ENCODE assay signal across 25 cellular contexts in the genomic region with DNA sequence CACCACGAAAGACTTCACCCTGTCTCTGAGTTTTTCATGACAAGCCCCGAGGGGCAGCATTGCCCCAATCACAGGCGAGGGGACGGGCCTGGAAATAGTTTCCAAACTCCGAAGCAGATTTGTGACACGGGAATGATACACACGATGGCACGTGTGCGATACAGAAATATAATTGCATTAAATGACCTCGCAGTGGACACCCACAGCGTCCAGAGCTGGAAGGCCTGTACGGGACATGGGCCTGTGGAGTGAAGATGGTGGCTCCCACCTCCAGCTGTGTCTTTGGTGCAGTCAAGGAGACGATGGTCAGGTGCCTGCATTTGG. TPM values are rescaled to one million over a fixed set of nuclear protein-coding genes. Genes with fewer than 3 reads are reported as not detected.
A peak's percentile ranks its signal among the peaks of the same experiment; 100 is the strongest.
DNase-seq lines count a peak whose midpoint lies in the region; ATAC-seq and TF ChIP-seq lines count a peak whose summit lies in the region.
"Had no signal": no experiment of that assay in that cellular context is flagged by ENCODE, and none has a peak within 500 bp of the region (broad histone marks: within the 10 kb centered on the region; RNA-seq: fewer than 3 reads in every experiment).

No MANE protein-coding gene starts in this region.

- H3K36me3 ChIP-seq in right atrium auricular region (no peaks in the 10 kb centered on the region), vagina (no peaks in the 10 kb centered on the region)

- POLR2A ChIA-PET in WTC11 (lab: Charles Lee): no interaction called here

- no peak for TF ChIP-seq POLR2A in vagina (IDR thresholded peaks at IDR 0.05)

- DNase-seq in Right ventricle myocardium inferior (ENCODE audit: missing footprints) (peak; percentile 42), right atrium auricular region (ENCODE audit: low spot score) (no peak), WTC11 (ENCODE audit: low spot score) (no peak), vagina (ENCODE audit: extremely low spot score in 2 of 2) (no peak), NCI-H2171 (lab: John Stamatoyannopoulos, UW) (no peak), cortex of kidney (lab: John Stamatoyannopoulos, UW) (no peak)
- no peak for DNase-seq in activated CD4-positive, CD25-positive, alpha-beta regulatory T cell (lab: John Stamatoyannopoulos, UW)
- DNase-seq: 8988T; Caco-2; CD4-positive, alpha-beta T cell; EL; GOT3; Karpas-422; NCI-H1417 treated with DMSO at 0.1 percent for 48 hours; NCI-H187 treated with DMSO at 0.1 percent for 48 hours; NCI-H226; NCI-H524 treated with DMSO at 0.1 percent for 48 hours; SJCRH30 had no signal

- H3K27me3 Mint-ChIP-seq in WTC11 (ENCODE audit: low read depth): no peaks in the 10 kb centered on the region
- no peaks in the 10 kb centered on the region for H3K27me3 Mint-ChIP-seq in nephron (ENCODE audit: low read depth)
- H3K27me3 Mint-ChIP-seq: B cell; CD4-positive, alpha-beta T cell had no signal

- TF ChIP-seq CTCF in right atrium auricular region (IDR thresholded peaks at IDR 0.05) (no peak), WTC11 (IDR thresholded peaks at IDR 0.05) (no peak), nephron (IDR thresholded peaks at IDR 0.05; ENCODE audit: unreplicated experiment in 3 of 3) (no peak), vagina (IDR thresholded peaks at IDR 0.05) (no peak)

- no peaks in the 10 kb centered on the region for H3K9me3 Mint-ChIP-seq in WTC11
- no peaks in the 10 kb centered on the region for H3K9me3 Mint-ChIP-seq in nephron
- H3K9me3 Mint-ChIP-seq: CD4-positive, alpha-beta T cell; IgD-negative memory B cell had no signal

- H3K4me3 ChIP-seq in right atrium auricular region (no peak overlapping the region), vagina (no peak overlapping the region)
- H3K4me3 ChIP-seq: GM12878, SJCRH30 had no signal

- ATAC-seq in Right ventricle myocardium inferior (no peak), WTC11 (no peak)
- ATAC-seq: GM12878 had no signal

- H3K9me3 ChIP-seq in right atrium auricular region: no peaks in the 10 kb centered on the region
- no peaks in the 10 kb centered on the region for H3K9me3 ChIP-seq in vagina
- H3K9me3 ChIP-seq: Caco-2, SJCRH30 had no signal

- H3K27ac ChIP-seq in right atrium auricular region (no peak overlapping the region), vagina (peak overlapping the region; percentile 33)
- H3K27ac ChIP-seq: HL-60, SJCRH30 had no signal

- peaks cover 0 to 44% of the 10 kb centered on the region in 2 donors for H3K4me1 ChIP-seq in right atrium auricular region
- peaks cover 70% of the 10 kb centered on the region for H3K4me1 ChIP-seq in vagina
- H3K4me1 ChIP-seq: Caco-2, SJCRH30 had no signal

- H3K27me3 ChIP-seq in right atrium auricular region: no peaks in the 10 kb centered on the region
- H3K27me3 ChIP-seq in vagina: no peaks in the 10 kb centered on the region
- H3K27me3 ChIP-seq: SJCRH30 had no signal

- H3K4me3 Mint-ChIP-seq in WTC11: no peak overlapping the region
- H3K4me3 Mint-ChIP-seq in nephron: no peak overlapping the region
- H3K4me3 Mint-ChIP-seq: B cell; CD4-positive, alpha-beta T cell; IgD-negative memory B cell had no signal

- H3K27ac Mint-ChIP-seq in WTC11 (peak overlapping the region; percentile 74), nephron (peak overlapping the region in 2 of 3 experiments; percentile 91 to 98)
- H3K27ac Mint-ChIP-seq: B cell; CD4-positive, alpha-beta T cell had no signal

- CTCF ChIA-PET in WTC11 (lab: Charles Lee): interaction anchor here (0.8 to 1.2 kb wide), 2 partner anchors 12 to 25 kb away, joined by 3 read pairs; no protein-coding TSS in a partner anchor

- H3K4me1 Mint-ChIP-seq in WTC11 (peaks cover 51% of the 10 kb centered on the region), nephron (peaks cover 57% of the 10 kb centered on the region)

- H3K36me3 Mint-ChIP-seq in WTC11 (no peaks in the 10 kb centered on the region; the same call in 1 of the 2 replicates), nephron (ENCODE audit: low read depth) (no peaks in the 10 kb centered on the region)

- intact Hi-C loops in Right ventricle myocardium inferior (cut with DNase I) (no loop called here), vagina (cut with DNase I) (no loop called here)

TF ChIP-seq in WTC11, 78 proteins besides CTCF, POLR2A, EP300 and RAD21:
- TF ChIP-seq TEAD1 (CRISPR knock-in tag; IDR thresholded peaks at IDR 0.05) (no peak), ZNF671 (CRISPR knock-in tag; IDR thresholded peaks at IDR 0.05) (no peak), CREM (CRISPR knock-in tag; IDR thresholded peaks at IDR 0.05) (no peak), ZNF423 (CRISPR knock-in tag; IDR thresholded peaks at IDR 0.05) (no peak)
- TF ChIP-seq, protein P1, sequence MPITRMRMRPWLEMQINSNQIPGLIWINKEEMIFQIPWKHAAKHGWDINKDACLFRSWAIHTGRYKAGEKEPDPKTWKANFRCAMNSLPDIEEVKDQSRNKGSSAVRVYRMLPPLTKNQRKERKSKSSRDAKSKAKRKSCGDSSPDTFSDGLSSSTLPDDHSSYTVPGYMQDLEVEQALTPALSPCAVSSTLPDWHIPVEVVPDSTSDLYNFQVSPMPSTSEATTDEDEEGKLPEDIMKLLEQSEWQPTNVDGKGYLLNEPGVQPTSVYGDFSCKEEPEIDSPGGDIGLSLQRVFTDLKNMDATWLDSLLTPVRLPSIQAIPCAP (CRISPR knock-in tag; IDR thresholded peaks at IDR 0.05): no peak

RNA-seq across cellular contexts. Expression of a gene that starts 43.0 kb away (rescaled TPM):
- total RNA-seq in Right ventricle myocardium inferior (23.9 TPM), right atrium auricular region (10 to 100 TPM; 12.5 to 16.7 TPM), WTC11 (2021) (29.8 to 40.6 TPM (median 31.0 TPM) in 3 replicates), vagina (11.3 TPM)

RNA-seq across cellular contexts. Expression of a gene that starts 46.6 kb away (rescaled TPM):
- total RNA-seq in Right ventricle myocardium inferior (0.22 TPM), right atrium auricular region (not detected), WTC11 (2021) (not detected in 3 replicates), vagina (0.74 TPM)
- total RNA-seq: Caco-2, MCF 10A, RPMI7951 had no signal
